ENCODE assay signal across 1 cellular context in genomic region chr6:155412335-155412734, GRCh38.
TF ChIP-seq lines count a peak whose summit lies in the region.

No MANE protein-coding gene starts in this region.

TF ChIP-seq in HEK293, 187 proteins besides CTCF, POLR2A, EP300 and RAD21 (continued from another document):
- TF ChIP-seq REST (tag by site-specific recombination; IDR thresholded peaks at IDR 0.05) = peak; percentile 68; the same call in 1 of the 2 replicates
- no peak for TF ChIP-seq ZFP41 (tag by site-specific recombination; IDR thresholded peaks at IDR 0.05; ENCODE audit: borderline replicate concordance)
